In the genomic region with DNA sequence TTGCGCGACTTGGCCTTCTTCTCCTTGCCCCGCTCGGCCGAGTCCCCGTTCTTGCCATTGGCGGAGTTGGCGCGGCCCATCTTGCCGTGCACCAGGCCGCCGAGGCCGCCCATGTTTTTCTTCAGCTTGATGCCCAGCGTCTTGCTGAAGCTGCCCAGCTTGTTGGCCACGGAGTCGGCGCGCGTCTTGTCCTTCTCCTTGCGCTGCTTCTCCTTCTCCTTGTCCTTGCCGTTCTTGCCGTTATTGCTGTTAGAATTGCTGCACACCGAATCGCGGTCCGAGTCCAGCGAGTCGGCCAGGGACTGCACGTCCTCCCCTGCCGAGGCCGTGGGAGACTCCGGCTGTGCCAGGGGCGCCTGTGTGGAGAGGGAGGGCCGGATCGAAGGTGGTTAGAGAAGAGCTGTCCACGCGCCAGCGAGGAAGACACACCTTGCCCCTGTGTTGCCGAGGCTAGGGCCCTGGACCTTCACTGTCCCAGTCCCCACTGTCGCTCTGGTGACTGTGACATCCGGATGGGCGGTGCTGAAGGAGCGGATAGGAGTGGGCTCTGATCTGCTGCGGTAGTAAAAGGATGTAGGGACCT, we compare ENCODE assay signal across 16 cellular contexts.
A peak's percentile ranks its signal among the peaks of the same experiment; 100 is the strongest.
DNase-seq lines count a peak whose midpoint lies in the region; ATAC-seq and TF ChIP-seq lines count a peak whose summit lies in the region.
"Had no signal": no experiment of that assay in that cellular context is flagged by ENCODE, and none has a peak within 500 bp of the region (broad histone marks: within the 10 kb centered on the region; RNA-seq: fewer than 3 reads in every experiment).

No MANE protein-coding gene starts in this region.

- H3K9me3 Mint-ChIP-seq in T-helper 1 cell treated with Interleukin-12 subunit alpha and Interleukin-12 subunit beta and Interleukin-4 antibody, amounts not matched to agents 30 μg/mL and 1 μg/mL, for 36 hours, result no peaks in the 10 kb centered on the region
- H3K9me3 Mint-ChIP-seq in activated B cell treated with CpG ODN at 0.5 μM for 24 hours (no peaks in the 10 kb centered on the region), endothelial cell (ENCODE audit: unreplicated experiment) (no peaks in the 10 kb centered on the region)

- 94 to 97% (median 96%) methylated on average over 43 to 44 of the region's 44 CpGs for WGBS in spleen, 5 donors
- 94 to 98% (median 96%) methylated on average over 44 of the region's 44 CpGs for WGBS in heart left ventricle, 4 donors

- H3K4me1 Mint-ChIP-seq in T-helper 1 cell treated with Interleukin-12 subunit alpha and Interleukin-12 subunit beta and Interleukin-4 antibody, amounts not matched to agents 30 μg/mL and 1 μg/mL, for 36 hours (ENCODE audit: low read depth), result peaks cover 58% of the 10 kb centered on the region
- H3K4me1 Mint-ChIP-seq in activated B cell treated with CpG ODN at 0.5 μM for 24 hours (peaks cover 25% of the 10 kb centered on the region), endothelial cell (ENCODE audit: unreplicated experiment) (peaks cover 4% of the 10 kb centered on the region)

- CTCF ChIA-PET in activated B cell treated with CpG ODN at 0.5 μM for 24 hours (lab: Charles Lee), result interaction anchor here (0.8 to 1.2 kb wide), 3 partner anchors 46 to 270 kb away, joined by 3 read pairs; no protein-coding TSS in a partner anchor

- peak overlapping the region; percentile 82 for H3K27ac Mint-ChIP-seq in T-helper 1 cell treated with Interleukin-12 subunit alpha and Interleukin-12 subunit beta and Interleukin-4 antibody, amounts not matched to agents 30 μg/mL and 1 μg/mL, for 36 hours
- no peak overlapping the region for H3K27ac Mint-ChIP-seq in activated B cell treated with CpG ODN at 0.5 μM for 24 hours
- H3K27ac Mint-ChIP-seq in endothelial cell (ENCODE audit: unreplicated experiment), result no peak overlapping the region

- ATAC-seq in activated B cell treated with CpG ODN at 0.5 μM for 24 hours (ENCODE audit: low read depth) (no peak), heart left ventricle (no peak)
- ATAC-seq: right lobe of liver had no signal

- H3K4me3 ChIP-seq in spleen (peak overlapping the region in 6 of 8 donors; percentile 10 to 75 (median 14)), heart left ventricle (no peak overlapping the region)
- H3K4me3 ChIP-seq: ascending aorta, right lobe of liver had no signal

- H3K36me3 ChIP-seq in spleen (no peaks in the 10 kb centered on the region), heart left ventricle (no peaks in the 10 kb centered on the region)
- H3K36me3 ChIP-seq: ascending aorta, right lobe of liver had no signal

- intact Hi-C loops in activated B cell treated with CpG ODN at 0.5 μM for 24 hours (cut with micrococcal nuclease) (loop anchor here (10.0 kb wide), 2 partner anchors 520 to 580 kb away; a partner anchor contains a TSS), spleen (cut with DNase I; ENCODE audit: low total_unique reads) (no loop called here), heart left ventricle (cut with DNase I) (loop anchor here in 5 of 10 donors (5.0 to 10.0 kb wide), 6 partner anchors 37 to 820 kb away; a partner anchor contains a TSS)

- TF ChIP-seq POLR2A in spleen (IDR thresholded peaks at IDR 0.05) (no peak), heart left ventricle (IDR thresholded peaks at IDR 0.05) (no peak)

- no peaks in the 10 kb centered on the region for H3K9me3 ChIP-seq in spleen
- no peaks in the 10 kb centered on the region for H3K9me3 ChIP-seq in heart left ventricle
- H3K9me3 ChIP-seq: ascending aorta, right lobe of liver had no signal

- H3K4me3 Mint-ChIP-seq in T-helper 1 cell treated with Interleukin-12 subunit alpha and Interleukin-12 subunit beta and Interleukin-4 antibody, amounts not matched to agents 30 μg/mL and 1 μg/mL, for 36 hours, result peak overlapping the region; percentile 87
- H3K4me3 Mint-ChIP-seq in activated B cell treated with CpG ODN at 0.5 μM for 24 hours (peak overlapping the region; percentile 75), endothelial cell (ENCODE audit: unreplicated experiment) (peak overlapping the region; percentile 74)

- H3K27me3 ChIP-seq in spleen (replicated peaks in 1 of 7) (peaks cover 0 to 47% (median 9%) of the 10 kb centered on the region in 7 donors), heart left ventricle (peaks cover 0 to 36% (median 11%) of the 10 kb centered on the region in 9 donors)
- H3K27me3 ChIP-seq: right lobe of liver had no signal

- POLR2A ChIA-PET in activated B cell treated with CpG ODN at 0.5 μM for 24 hours (lab: Charles Lee), result interaction anchor here (0.8 to 1.6 kb wide), 4 partner anchors 12 to 49 kb away, joined by 3 to 8 read pairs (median 3); no protein-coding TSS in a partner anchor

- TF ChIP-seq CTCF in activated B cell treated with CpG ODN at 0.5 μM for 24 hours (IDR thresholded peaks at IDR 0.05) (no peak), endothelial cell (IDR thresholded peaks at IDR 0.05; ENCODE audit: unreplicated experiment) (no peak), spleen (IDR thresholded peaks at IDR 0.05 in 8 of 11, conservative IDR thresholded peaks at IDR 0.05 in 3 of 11) (no peak), heart left ventricle (IDR thresholded peaks at IDR 0.05) (no peak)

- H3K27me3 Mint-ChIP-seq in T-helper 1 cell treated with Interleukin-12 subunit alpha and Interleukin-12 subunit beta and Interleukin-4 antibody, amounts not matched to agents 30 μg/mL and 1 μg/mL, for 36 hours (ENCODE audit: low read depth), result no peaks in the 10 kb centered on the region
- H3K27me3 Mint-ChIP-seq in activated B cell treated with CpG ODN at 0.5 μM for 24 hours (peaks cover 28% of the 10 kb centered on the region), endothelial cell (ENCODE audit: unreplicated experiment) (peaks cover 19% of the 10 kb centered on the region)

- H3K27ac ChIP-seq in spleen, result peak overlapping the region in 4 of 8 donors; percentile 12 to 73 (median 19)
- no peak overlapping the region for H3K27ac ChIP-seq in heart left ventricle
- H3K27ac ChIP-seq: 22Rv1, ascending aorta, right lobe of liver had no signal

- H3K4me1 ChIP-seq in spleen (peaks cover 0 to 51% (median 25%) of the 10 kb centered on the region in 6 donors), heart left ventricle (peaks cover 0 to 23% (median 11%) of the 10 kb centered on the region in 12 donors)

- peaks cover 25% of the 10 kb centered on the region for H3K36me3 Mint-ChIP-seq in T-helper 1 cell treated with Interleukin-12 subunit alpha and Interleukin-12 subunit beta and Interleukin-4 antibody, amounts not matched to agents 30 μg/mL and 1 μg/mL, for 36 hours (ENCODE audit: low read depth)
- H3K36me3 Mint-ChIP-seq in activated B cell treated with CpG ODN at 0.5 μM for 24 hours (ENCODE audit: low read depth), result no peaks in the 10 kb centered on the region
- H3K36me3 Mint-ChIP-seq in endothelial cell (ENCODE audit: low read depth, unreplicated experiment), result peaks cover 7% of the 10 kb centered on the region

- DNase-seq in T-helper 1 cell (no peak), activated B cell treated with CpG ODN at 0.5 μM for 24 hours (no peak), endothelial cell (ENCODE audit: low spot score) (no peak), spleen (no peak), midbrain (lab: John Stamatoyannopoulos, UW) (no peak), heart left ventricle (no peak), OCI-M1 (lab: John Stamatoyannopoulos, UW) (no peak)
- DNase-seq: effector CD8-positive, alpha-beta T cell; foreskin melanocyte; GOT3; NCI-H69; RPMI8226 had no signal

Comparison
In these comparisons a context has a peak if more than half of its experiments do, and no peak if none do; other contexts are left out.
1. H3K4me3 ChIP-seq: peak in spleen (6 of 8); none in heart left ventricle (0 of 12).
2. Peak in every context shown above with its lines, with median percentiles within 50 percentile points of each other: H3K4me3 Mint-ChIP-seq.